ENCODE assay signal across 1 cellular context in genomic region chr2:104872866-104873688, GRCh38.
TF ChIP-seq lines count a peak whose summit lies in the region.

No MANE protein-coding gene starts in this region.

TF ChIP-seq in HEK293, 187 proteins besides CTCF, POLR2A, EP300 and RAD21 (continued from another document and continues in another):
- TF ChIP-seq, protein P1, sequence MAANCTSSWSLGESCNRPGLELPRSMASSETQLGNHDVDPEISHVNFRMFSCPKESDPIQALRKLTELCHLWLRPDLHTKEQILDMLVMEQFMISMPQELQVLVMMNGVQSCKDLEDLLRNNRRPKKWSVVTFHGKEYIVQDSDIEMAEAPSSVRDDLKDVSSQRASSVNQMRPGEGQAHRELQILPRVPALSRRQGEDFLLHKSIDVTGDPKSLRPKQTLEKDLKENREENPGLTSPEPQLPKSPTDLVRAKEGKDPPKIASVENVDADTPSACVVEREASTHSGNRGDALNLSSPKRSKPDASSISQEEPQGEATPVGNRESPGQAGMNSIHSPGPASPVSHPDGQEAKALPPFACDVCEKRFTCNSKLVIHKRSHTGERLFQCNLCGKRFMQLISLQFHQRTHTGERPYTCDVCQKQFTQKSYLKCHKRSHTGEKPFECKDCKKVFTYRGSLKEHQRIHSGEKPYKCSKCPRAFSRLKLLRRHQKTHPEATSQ (tag by site-specific recombination; IDR thresholded peaks at IDR 0.05) = no peak
- TF ChIP-seq SP7 (tag by site-specific recombination; IDR thresholded peaks at IDR 0.05) (no peak), ZNF48 (tag by site-specific recombination; IDR thresholded peaks at IDR 0.05) (no peak), ZNF121 (tag by site-specific recombination; IDR thresholded peaks at IDR 0.05) (no peak), ZNF184 (tag by site-specific recombination; IDR thresholded peaks at IDR 0.05) (no peak), ZNF350 (tag by site-specific recombination; IDR thresholded peaks at IDR 0.05) (no peak), ZBTB48 (tag by site-specific recombination; IDR thresholded peaks at IDR 0.05) (peak; percentile 58), REPIN1 (tag by site-specific recombination; IDR thresholded peaks at IDR 0.05; ENCODE audit: low read depth) (no peak), ZNF335 (tag by site-specific recombination; conservative IDR thresholded peaks at IDR 0.05) (peak; percentile 46), ZNF138 (tag by site-specific recombination; IDR thresholded peaks at IDR 0.05; ENCODE audit: borderline replicate concordance) (no peak), ZSCAN30 (tag by site-specific recombination; IDR thresholded peaks at IDR 0.05) (peak; percentile 88), GLI2 (tag by site-specific recombination; IDR thresholded peaks at IDR 0.05; ENCODE audit: borderline replicate concordance, low read depth) (no peak), ZNF549 (tag by site-specific recombination; IDR thresholded peaks at IDR 0.05) (no peak), ZSCAN18 (tag by site-specific recombination; IDR thresholded peaks at IDR 0.05) (no peak), ZNF426 (tag by site-specific recombination; IDR thresholded peaks at IDR 0.05) (no peak), RBAK (tag by site-specific recombination; IDR thresholded peaks at IDR 0.05) (no peak), SP2 (tag by site-specific recombination; IDR thresholded peaks at IDR 0.05) (no peak), ZNF664 (tag by site-specific recombination; IDR thresholded peaks at IDR 0.05) (no peak), SP3 (tag by site-specific recombination; IDR thresholded peaks at IDR 0.05) (no peak), ZNF2 (tag by site-specific recombination; IDR thresholded peaks at IDR 0.05) (no peak), ZNF560 (tag by site-specific recombination; IDR thresholded peaks at IDR 0.05; ENCODE audit: borderline replicate concordance) (no peak), ZFP41 (tag by site-specific recombination; IDR thresholded peaks at IDR 0.05; ENCODE audit: borderline replicate concordance) (no peak), GLI4 (tag by site-specific recombination; IDR thresholded peaks at IDR 0.05) (no peak), KLF7 (tag by site-specific recombination; IDR thresholded peaks at IDR 0.05; ENCODE audit: borderline replicate concordance) (no peak), ZNF558 (tag by site-specific recombination; IDR thresholded peaks at IDR 0.05) (no peak), ZNF24 (tag by site-specific recombination; IDR thresholded peaks at IDR 0.05) (no peak), ZNF785 (tag by site-specific recombination; IDR thresholded peaks at IDR 0.05) (no peak), ZNF701 (tag by site-specific recombination; IDR thresholded peaks at IDR 0.05) (no peak), ZNF610 (tag by site-specific recombination; IDR thresholded peaks at IDR 0.05; ENCODE audit: borderline replicate concordance) (no peak), ZNF433 (tag by site-specific recombination; IDR thresholded peaks at IDR 0.05; ENCODE audit: low read depth) (no peak), ZNF391 (tag by site-specific recombination; IDR thresholded peaks at IDR 0.05; ENCODE audit: borderline replicate concordance, low read depth) (no peak), ZNF404 (tag by site-specific recombination; IDR thresholded peaks at IDR 0.05) (no peak), ZBTB8A (tag by site-specific recombination; IDR thresholded peaks at IDR 0.05) (peak; percentile 72), ZNF473 (tag by site-specific recombination; IDR thresholded peaks at IDR 0.05) (no peak), ZNF366 (tag by site-specific recombination; conservative IDR thresholded peaks at IDR 0.05) (no peak), TCF7L2 (IDR thresholded peaks at IDR 0.05; ENCODE audit: borderline replicate concordance, low read depth, low read length) (no peak), ZNF629 (tag by site-specific recombination; IDR thresholded peaks at IDR 0.05) (no peak), ZNF37A (tag by site-specific recombination; IDR thresholded peaks at IDR 0.05) (no peak), ZNF747 (tag by site-specific recombination; IDR thresholded peaks at IDR 0.05) (no peak), ZIC2 (tag by site-specific recombination; IDR thresholded peaks at IDR 0.05) (no peak), SCRT1 (tag by site-specific recombination; IDR thresholded peaks at IDR 0.05; ENCODE audit: borderline replicate concordance) (no peak), ZNF561 (tag by site-specific recombination; IDR thresholded peaks at IDR 0.05; ENCODE audit: borderline replicate concordance) (0 out of 2 replicates have a peak, but pooled peaks have one; percentile 31)
- TF ChIP-seq, protein P2, sequence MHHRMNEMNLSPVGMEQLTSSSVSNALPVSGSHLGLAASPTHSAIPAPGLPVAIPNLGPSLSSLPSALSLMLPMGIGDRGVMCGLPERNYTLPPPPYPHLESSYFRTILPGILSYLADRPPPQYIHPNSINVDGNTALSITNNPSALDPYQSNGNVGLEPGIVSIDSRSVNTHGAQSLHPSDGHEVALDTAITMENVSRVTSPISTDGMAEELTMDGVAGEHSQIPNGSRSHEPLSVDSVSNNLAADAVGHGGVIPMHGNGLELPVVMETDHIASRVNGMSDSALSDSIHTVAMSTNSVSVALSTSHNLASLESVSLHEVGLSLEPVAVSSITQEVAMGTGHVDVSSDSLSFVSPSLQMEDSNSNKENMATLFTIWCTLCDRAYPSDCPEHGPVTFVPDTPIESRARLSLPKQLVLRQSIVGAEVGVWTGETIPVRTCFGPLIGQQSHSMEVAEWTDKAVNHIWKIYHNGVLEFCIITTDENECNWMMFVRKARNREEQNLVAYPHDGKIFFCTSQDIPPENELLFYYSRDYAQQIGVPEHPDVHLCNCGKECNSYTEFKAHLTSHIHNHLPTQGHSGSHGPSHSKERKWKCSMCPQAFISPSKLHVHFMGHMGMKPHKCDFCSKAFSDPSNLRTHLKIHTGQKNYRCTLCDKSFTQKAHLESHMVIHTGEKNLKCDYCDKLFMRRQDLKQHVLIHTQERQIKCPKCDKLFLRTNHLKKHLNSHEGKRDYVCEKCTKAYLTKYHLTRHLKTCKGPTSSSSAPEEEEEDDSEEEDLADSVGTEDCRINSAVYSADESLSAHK (tag by site-specific recombination; IDR thresholded peaks at IDR 0.05) = no peak
- TF ChIP-seq, protein P3, sequence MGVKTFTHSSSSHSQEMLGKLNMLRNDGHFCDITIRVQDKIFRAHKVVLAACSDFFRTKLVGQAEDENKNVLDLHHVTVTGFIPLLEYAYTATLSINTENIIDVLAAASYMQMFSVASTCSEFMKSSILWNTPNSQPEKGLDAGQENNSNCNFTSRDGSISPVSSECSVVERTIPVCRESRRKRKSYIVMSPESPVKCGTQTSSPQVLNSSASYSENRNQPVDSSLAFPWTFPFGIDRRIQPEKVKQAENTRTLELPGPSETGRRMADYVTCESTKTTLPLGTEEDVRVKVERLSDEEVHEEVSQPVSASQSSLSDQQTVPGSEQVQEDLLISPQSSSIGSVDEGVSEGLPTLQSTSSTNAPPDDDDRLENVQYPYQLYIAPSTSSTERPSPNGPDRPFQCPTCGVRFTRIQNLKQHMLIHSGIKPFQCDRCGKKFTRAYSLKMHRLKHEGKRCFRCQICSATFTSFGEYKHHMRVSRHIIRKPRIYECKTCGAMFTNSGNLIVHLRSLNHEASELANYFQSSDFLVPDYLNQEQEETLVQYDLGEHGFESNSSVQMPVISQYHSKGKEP (tag by site-specific recombination; IDR thresholded peaks at IDR 0.05) = no peak
- TF ChIP-seq, protein P4, sequence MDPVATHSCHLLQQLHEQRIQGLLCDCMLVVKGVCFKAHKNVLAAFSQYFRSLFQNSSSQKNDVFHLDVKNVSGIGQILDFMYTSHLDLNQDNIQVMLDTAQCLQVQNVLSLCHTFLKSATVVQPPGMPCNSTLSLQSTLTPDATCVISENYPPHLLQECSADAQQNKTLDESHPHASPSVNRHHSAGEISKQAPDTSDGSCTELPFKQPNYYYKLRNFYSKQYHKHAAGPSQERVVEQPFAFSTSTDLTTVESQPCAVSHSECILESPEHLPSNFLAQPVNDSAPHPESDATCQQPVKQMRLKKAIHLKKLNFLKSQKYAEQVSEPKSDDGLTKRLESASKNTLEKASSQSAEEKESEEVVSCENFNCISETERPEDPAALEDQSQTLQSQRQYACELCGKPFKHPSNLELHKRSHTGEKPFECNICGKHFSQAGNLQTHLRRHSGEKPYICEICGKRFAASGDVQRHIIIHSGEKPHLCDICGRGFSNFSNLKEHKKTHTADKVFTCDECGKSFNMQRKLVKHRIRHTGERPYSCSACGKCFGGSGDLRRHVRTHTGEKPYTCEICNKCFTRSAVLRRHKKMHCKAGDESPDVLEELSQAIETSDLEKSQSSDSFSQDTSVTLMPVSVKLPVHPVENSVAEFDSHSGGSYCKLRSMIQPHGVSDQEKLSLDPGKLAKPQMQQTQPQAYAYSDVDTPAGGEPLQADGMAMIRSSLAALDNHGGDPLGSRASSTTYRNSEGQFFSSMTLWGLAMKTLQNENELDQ (tag by site-specific recombination; IDR thresholded peaks at IDR 0.05; ENCODE audit: low read depth) = no peak
- TF ChIP-seq, protein P5, sequence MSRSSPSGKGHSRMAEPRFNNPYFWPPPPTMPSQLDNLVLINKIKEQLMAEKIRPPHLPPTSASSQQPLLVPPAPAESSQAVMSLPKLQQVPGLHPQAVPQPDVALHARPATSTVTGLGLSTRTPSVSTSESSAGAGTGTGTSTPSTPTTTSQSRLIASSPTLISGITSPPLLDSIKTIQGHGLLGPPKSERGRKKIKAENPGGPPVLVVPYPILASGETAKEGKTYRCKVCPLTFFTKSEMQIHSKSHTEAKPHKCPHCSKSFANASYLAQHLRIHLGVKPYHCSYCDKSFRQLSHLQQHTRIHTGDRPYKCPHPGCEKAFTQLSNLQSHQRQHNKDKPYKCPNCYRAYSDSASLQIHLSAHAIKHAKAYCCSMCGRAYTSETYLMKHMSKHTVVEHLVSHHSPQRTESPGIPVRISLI (tag by site-specific recombination; IDR thresholded peaks at IDR 0.05) = no peak
- TF ChIP-seq, protein P6, sequence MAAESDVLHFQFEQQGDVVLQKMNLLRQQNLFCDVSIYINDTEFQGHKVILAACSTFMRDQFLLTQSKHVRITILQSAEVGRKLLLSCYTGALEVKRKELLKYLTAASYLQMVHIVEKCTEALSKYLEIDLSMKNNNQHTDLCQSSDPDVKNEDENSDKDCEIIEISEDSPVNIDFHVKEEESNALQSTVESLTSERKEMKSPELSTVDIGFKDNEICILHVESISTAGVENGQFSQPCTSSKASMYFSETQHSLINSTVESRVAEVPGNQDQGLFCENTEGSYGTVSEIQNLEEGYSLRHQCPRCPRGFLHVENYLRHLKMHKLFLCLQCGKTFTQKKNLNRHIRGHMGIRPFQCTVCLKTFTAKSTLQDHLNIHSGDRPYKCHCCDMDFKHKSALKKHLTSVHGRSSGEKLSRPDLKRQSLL (tag by site-specific recombination; IDR thresholded peaks at IDR 0.05) = no peak
- TF ChIP-seq, protein P7, sequence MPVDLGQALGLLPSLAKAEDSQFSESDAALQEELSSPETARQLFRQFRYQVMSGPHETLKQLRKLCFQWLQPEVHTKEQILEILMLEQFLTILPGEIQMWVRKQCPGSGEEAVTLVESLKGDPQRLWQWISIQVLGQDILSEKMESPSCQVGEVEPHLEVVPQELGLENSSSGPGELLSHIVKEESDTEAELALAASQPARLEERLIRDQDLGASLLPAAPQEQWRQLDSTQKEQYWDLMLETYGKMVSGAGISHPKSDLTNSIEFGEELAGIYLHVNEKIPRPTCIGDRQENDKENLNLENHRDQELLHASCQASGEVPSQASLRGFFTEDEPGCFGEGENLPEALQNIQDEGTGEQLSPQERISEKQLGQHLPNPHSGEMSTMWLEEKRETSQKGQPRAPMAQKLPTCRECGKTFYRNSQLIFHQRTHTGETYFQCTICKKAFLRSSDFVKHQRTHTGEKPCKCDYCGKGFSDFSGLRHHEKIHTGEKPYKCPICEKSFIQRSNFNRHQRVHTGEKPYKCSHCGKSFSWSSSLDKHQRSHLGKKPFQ (tag by site-specific recombination; IDR thresholded peaks at IDR 0.05) = peak; percentile 67
- TF ChIP-seq, protein P8, sequence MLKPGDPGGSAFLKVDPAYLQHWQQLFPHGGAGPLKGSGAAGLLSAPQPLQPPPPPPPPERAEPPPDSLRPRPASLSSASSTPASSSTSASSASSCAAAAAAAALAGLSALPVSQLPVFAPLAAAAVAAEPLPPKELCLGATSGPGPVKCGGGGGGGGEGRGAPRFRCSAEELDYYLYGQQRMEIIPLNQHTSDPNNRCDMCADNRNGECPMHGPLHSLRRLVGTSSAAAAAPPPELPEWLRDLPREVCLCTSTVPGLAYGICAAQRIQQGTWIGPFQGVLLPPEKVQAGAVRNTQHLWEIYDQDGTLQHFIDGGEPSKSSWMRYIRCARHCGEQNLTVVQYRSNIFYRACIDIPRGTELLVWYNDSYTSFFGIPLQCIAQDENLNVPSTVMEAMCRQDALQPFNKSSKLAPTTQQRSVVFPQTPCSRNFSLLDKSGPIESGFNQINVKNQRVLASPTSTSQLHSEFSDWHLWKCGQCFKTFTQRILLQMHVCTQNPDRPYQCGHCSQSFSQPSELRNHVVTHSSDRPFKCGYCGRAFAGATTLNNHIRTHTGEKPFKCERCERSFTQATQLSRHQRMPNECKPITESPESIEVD (tag by site-specific recombination; IDR thresholded peaks at IDR 0.05) = no peak
- TF ChIP-seq, protein P9, sequence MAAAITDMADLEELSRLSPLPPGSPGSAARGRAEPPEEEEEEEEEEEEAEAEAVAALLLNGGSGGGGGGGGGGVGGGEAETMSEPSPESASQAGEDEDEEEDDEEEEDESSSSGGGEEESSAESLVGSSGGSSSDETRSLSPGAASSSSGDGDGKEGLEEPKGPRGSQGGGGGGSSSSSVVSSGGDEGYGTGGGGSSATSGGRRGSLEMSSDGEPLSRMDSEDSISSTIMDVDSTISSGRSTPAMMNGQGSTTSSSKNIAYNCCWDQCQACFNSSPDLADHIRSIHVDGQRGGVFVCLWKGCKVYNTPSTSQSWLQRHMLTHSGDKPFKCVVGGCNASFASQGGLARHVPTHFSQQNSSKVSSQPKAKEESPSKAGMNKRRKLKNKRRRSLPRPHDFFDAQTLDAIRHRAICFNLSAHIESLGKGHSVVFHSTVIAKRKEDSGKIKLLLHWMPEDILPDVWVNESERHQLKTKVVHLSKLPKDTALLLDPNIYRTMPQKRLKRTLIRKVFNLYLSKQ (tag by site-specific recombination; IDR thresholded peaks at IDR 0.05; ENCODE audit: borderline replicate concordance) = no peak
